In genomic region chr3:133591271-133591742, GRCh38 we compare ENCODE assay signal across 11 cellular contexts. TPM values are rescaled to one million over a fixed set of nuclear protein-coding genes. Genes with fewer than 3 reads are reported as not detected.
DNase-seq lines count a peak whose midpoint lies in the region; ATAC-seq, FAIRE-seq and TF ChIP-seq lines count a peak whose summit lies in the region.
"Had no signal": no experiment of that assay in that cellular context is flagged by ENCODE, and none has a peak within 500 bp of the region (broad histone marks: within the 10 kb centered on the region; RNA-seq: fewer than 3 reads in every experiment).

No MANE protein-coding gene starts in this region.

- H4K20me1 ChIP-seq in MM.1S (ENCODE audit: insufficient read depth, low read length) = peaks cover 42% of the 10 kb centered on the region

- H2AFZ ChIP-seq in MM.1S (ENCODE audit: low read length) = no peak overlapping the region

- peak overlapping the region; percentile 8 for H3K27ac Mint-ChIP-seq in stimulated activated naive CD8-positive, alpha-beta T cell treated with anti-CD3 and anti-CD28 coated beads, Interleukin-15, Interleukin-2, amounts not matched to agents 100 ng/mL and 50 ng/mL, for 24 hours
- H3K27ac Mint-ChIP-seq: T-cell had no signal

- no peak for FAIRE-seq in urothelium cell line (lab: Jason Lieb, UNC)
- FAIRE-seq: keratinocyte had no signal

- no peaks in the 10 kb centered on the region for H3K27me3 ChIP-seq in foreskin keratinocyte
- H3K27me3 ChIP-seq in MM.1S (replicated peaks; ENCODE audit: insufficient read depth, low read length) = no peaks in the 10 kb centered on the region

- H3K4me3 Mint-ChIP-seq in stimulated activated naive CD8-positive, alpha-beta T cell treated with anti-CD3 and anti-CD28 coated beads, Interleukin-15, Interleukin-2, amounts not matched to agents 100 ng/mL and 50 ng/mL, for 24 hours = no peak overlapping the region
- H3K4me3 Mint-ChIP-seq: T-cell had no signal

- no peak for TF ChIP-seq CTCF in foreskin keratinocyte (conservative IDR thresholded peaks at IDR 0.05)
- TF ChIP-seq CTCF in MM.1S (IDR thresholded peaks at IDR 0.05; ENCODE audit: low read length) = no peak

- peaks cover 14% of the 10 kb centered on the region for H3K36me3 ChIP-seq in MM.1S (replicated peaks; ENCODE audit: insufficient read depth, low read length)

- H3K79me2 ChIP-seq in MM.1S (ENCODE audit: low read length) = peaks cover 25% of the 10 kb centered on the region

- no peaks in the 10 kb centered on the region for H3K9me3 ChIP-seq in MM.1S (replicated peaks; ENCODE audit: insufficient read depth, low read length)

- peaks cover 16% of the 10 kb centered on the region for H3K4me1 ChIP-seq in foreskin keratinocyte
- H3K4me1 ChIP-seq in MM.1S (ENCODE audit: low read length) = no peaks in the 10 kb centered on the region

- H3K36me3 Mint-ChIP-seq in stimulated activated naive CD8-positive, alpha-beta T cell treated with anti-CD3 and anti-CD28 coated beads, Interleukin-15, Interleukin-2, amounts not matched to agents 100 ng/mL and 50 ng/mL, for 24 hours (ENCODE audit: low read depth) = peaks cover 38% of the 10 kb centered on the region

- ATAC-seq in stimulated activated naive CD8-positive, alpha-beta T cell treated with anti-CD3 and anti-CD28 coated beads, Interleukin-15, Interleukin-2, amounts not matched to agents 100 U/mL and 50 U/mL, for 24 hours = no peak
- ATAC-seq in SK-N-SH treated with all-trans-retinoic acid at 6 μM for 48 hours = peak; percentile 67
- ATAC-seq in foreskin keratinocyte = peak; percentile 29
- no peak for ATAC-seq in HG02763 (IDR thresholded peaks at IDR 0.05; ENCODE audit: unreplicated experiment)
- ATAC-seq: T-cell had no signal

- no peak for DNase-seq in stimulated activated naive CD8-positive, alpha-beta T cell treated with anti-CD3 and anti-CD28 coated beads, Interleukin-15, Interleukin-2, amounts not matched to agents 100 U/mL and 50 U/mL, for 24 hours
- DNase-seq in foreskin keratinocyte = peak; percentile 50 to 62
- DNase-seq in urothelium cell line (ENCODE audit: low spot score) = peak; percentile 53
- DNase-seq in MM.1S = no peak
- DNase-seq in hypothalamus (lab: John Stamatoyannopoulos, UW) = no peak
- DNase-seq: NCI-H748 treated with DMSO at 0.1 percent for 48 hours, T-cell had no signal

- H3K27ac ChIP-seq in foreskin keratinocyte = no peak overlapping the region
- H3K27ac ChIP-seq in MM.1S (ENCODE audit: low read length) = no peak overlapping the region

- H3K4me3 ChIP-seq in MM.1S (ENCODE audit: low read length) = no peak overlapping the region

- peaks cover 83% of the 10 kb centered on the region for H3F3A ChIP-seq in MM.1S (ENCODE audit: insufficient read depth, low read length)

- H3K9ac ChIP-seq in MM.1S (ENCODE audit: low read length) = no peak overlapping the region

- no peak overlapping the region for H3K4me2 ChIP-seq in MM.1S (ENCODE audit: low read depth, low read length)

- H3K27me3 Mint-ChIP-seq in stimulated activated naive CD8-positive, alpha-beta T cell treated with anti-CD3 and anti-CD28 coated beads, Interleukin-15, Interleukin-2, amounts not matched to agents 100 ng/mL and 50 ng/mL, for 24 hours = no peaks in the 10 kb centered on the region
- H3K27me3 Mint-ChIP-seq: T-cell had no signal

- no peaks in the 10 kb centered on the region for H3K9me3 Mint-ChIP-seq in stimulated activated naive CD8-positive, alpha-beta T cell treated with anti-CD3 and anti-CD28 coated beads, Interleukin-15, Interleukin-2, amounts not matched to agents 100 ng/mL and 50 ng/mL, for 24 hours
- H3K9me3 Mint-ChIP-seq: T-cell had no signal

- H3K4me1 Mint-ChIP-seq in stimulated activated naive CD8-positive, alpha-beta T cell treated with anti-CD3 and anti-CD28 coated beads, Interleukin-15, Interleukin-2, amounts not matched to agents 100 ng/mL and 50 ng/mL, for 24 hours (ENCODE audit: low read depth) = peaks cover 53% of the 10 kb centered on the region

- H3K9me2 ChIP-seq in MM.1S (replicated peaks; ENCODE audit: insufficient read depth, low read length) = no peaks in the 10 kb centered on the region

TF ChIP-seq in SK-N-SH treated with all-trans-retinoic acid at 6 μM for 48 hours, 23 proteins besides CTCF, POLR2A, EP300 and RAD21:
- TF ChIP-seq ISL1 (CRISPR knock-in tag; IDR thresholded peaks at IDR 0.05) = peak; percentile 45; the same call in 1 of the 2 replicates
- TF ChIP-seq ZNF8 (CRISPR knock-in tag; IDR thresholded peaks at IDR 0.05) = no peak
- no peak for TF ChIP-seq ZFP30 (CRISPR knock-in tag; IDR thresholded peaks at IDR 0.05)
- no peak for TF ChIP-seq TCF4 (CRISPR knock-in tag; IDR thresholded peaks at IDR 0.05; ENCODE audit: borderline replicate concordance)
- no peak for TF ChIP-seq GLIS3 (CRISPR knock-in tag; IDR thresholded peaks at IDR 0.05)
- no peak for TF ChIP-seq ARNTL (CRISPR knock-in tag; IDR thresholded peaks at IDR 0.05; ENCODE audit: borderline replicate concordance, low read depth)
- TF ChIP-seq, protein P1, sequence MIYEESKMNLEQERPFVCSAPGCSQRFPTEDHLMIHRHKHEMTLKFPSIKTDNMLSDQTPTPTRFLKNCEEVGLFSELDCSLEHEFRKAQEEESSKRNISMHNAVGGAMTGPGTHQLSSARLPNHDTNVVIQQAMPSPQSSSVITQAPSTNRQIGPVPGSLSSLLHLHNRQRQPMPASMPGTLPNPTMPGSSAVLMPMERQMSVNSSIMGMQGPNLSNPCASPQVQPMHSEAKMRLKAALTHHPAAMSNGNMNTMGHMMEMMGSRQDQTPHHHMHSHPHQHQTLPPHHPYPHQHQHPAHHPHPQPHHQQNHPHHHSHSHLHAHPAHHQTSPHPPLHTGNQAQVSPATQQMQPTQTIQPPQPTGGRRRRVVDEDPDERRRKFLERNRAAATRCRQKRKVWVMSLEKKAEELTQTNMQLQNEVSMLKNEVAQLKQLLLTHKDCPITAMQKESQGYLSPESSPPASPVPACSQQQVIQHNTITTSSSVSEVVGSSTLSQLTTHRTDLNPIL (CRISPR knock-in tag; IDR thresholded peaks at IDR 0.05; ENCODE audit: low read depth) = peak; percentile 47; the same call in 1 of the 2 replicates
- TF ChIP-seq PPARA (CRISPR knock-in tag; IDR thresholded peaks at IDR 0.05; ENCODE audit: borderline replicate concordance) = no peak
- TF ChIP-seq ZNF565 (CRISPR knock-in tag; conservative IDR thresholded peaks at IDR 0.05; ENCODE audit: low read depth) = no peak
- TF ChIP-seq OSR1 (CRISPR knock-in tag; IDR thresholded peaks at IDR 0.05) = no peak
- no peak for TF ChIP-seq TSHZ2 (CRISPR knock-in tag; IDR thresholded peaks at IDR 0.05)

RNA-seq across cellular contexts. Expression of gene CDV3, which starts 17.8 kb away (rescaled TPM):
- total RNA-seq in foreskin keratinocyte = 202 and 218 TPM in 2 replicates
- polyA plus RNA-seq in foreskin keratinocyte = 80.4 and 95.9 TPM in 2 replicates

Comparison
In these comparisons a context has a peak if more than half of its experiments do, and no peak if none do; other contexts are left out.
1. ATAC-seq: peak in SK-N-SH treated with all-trans-retinoic acid at 6 μM for 48 hours (single experiment) and foreskin keratinocyte (single experiment); none in stimulated activated naive CD8-positive, alpha-beta T cell treated with anti-CD3 and anti-CD28 coated beads, Interleukin-15, Interleukin-2, amounts not matched to agents 100 U/mL and 50 U/mL, for 24 hours (single experiment) and HG02763 (single experiment).
2. DNase-seq: peak in foreskin keratinocyte (2 of 2) and urothelium cell line (single experiment); none in stimulated activated naive CD8-positive, alpha-beta T cell treated with anti-CD3 and anti-CD28 coated beads, Interleukin-15, Interleukin-2, amounts not matched to agents 100 U/mL and 50 U/mL, for 24 hours (single experiment), MM.1S (single experiment) and hypothalamus (0 of 51).